ENCODE assay signal across 1 cellular context in genomic region chr6:79608334-79609224, GRCh38.
A peak's percentile ranks its signal among the peaks of the same experiment; 100 is the strongest.
TF ChIP-seq lines count a peak whose summit lies in the region.

No MANE protein-coding gene starts in this region.

TF ChIP-seq in HepG2, 621 proteins besides CTCF, POLR2A, EP300 and RAD21 (continued from another document):
- TF ChIP-seq RERE (CRISPR knock-in tag; IDR thresholded peaks at IDR 0.05; ENCODE audit: low read depth) (no peak), TBX2 (CRISPR knock-in tag; IDR thresholded peaks at IDR 0.05; ENCODE audit: borderline replicate concordance) (peak; percentile 90), NCOR1 (IDR thresholded peaks at IDR 0.05; ENCODE audit: borderline replicate concordance, low read length) (peak; percentile 27; the same call in 1 of the 2 replicates)
